ENCODE assay signal across 8 cellular contexts in the genomic region with DNA sequence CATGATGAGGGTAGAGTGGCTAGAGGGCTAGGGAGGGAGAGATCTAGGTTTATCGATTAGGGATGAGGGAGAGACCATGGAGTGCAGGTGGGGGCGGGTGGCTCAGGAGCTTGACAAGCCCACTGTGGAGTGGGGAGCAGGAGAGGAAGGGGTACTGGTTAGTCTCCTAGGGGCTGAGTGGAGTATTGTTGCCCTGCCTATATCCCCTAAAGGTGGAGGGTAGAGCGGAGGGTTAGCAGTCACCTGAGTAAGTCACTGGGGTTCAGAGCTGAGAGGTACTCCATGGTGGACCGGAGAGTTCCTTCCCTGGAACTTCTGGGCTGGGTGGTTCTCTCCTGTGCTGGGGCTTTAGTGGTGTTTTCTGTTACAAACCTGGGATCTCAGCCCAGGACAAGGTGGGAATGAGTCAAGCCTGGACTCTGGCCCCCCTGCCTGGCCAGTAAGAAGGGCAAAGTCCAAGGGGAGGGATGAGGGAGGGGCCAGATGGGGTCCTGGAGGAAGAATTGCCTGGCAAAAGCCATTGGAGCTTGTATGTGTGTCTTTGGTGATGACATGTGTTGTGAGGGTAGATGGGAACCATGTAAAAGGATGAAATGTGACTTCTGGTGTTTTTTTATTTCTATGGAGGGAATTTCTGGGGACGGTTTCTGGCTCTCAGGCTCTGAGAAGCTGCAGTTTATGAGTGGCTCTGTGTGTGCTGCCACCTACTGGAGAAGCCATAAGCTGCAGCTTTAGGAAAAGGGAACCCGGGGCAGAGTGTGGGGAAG. TPM values are rescaled to one million over a fixed set of nuclear protein-coding genes. Genes with fewer than 3 reads are reported as not detected.
DNase-seq lines count a peak whose midpoint lies in the region; ATAC-seq, FAIRE-seq and TF ChIP-seq lines count a peak whose summit lies in the region.

Gene CIDEB (minus strand): TSS at position 403 of the 767 bp plus-strand sequence. CDS start 119 bp downstream, at position 284.

- H3K4me1 ChIP-seq in A549, result peaks cover 16% of the 10 kb centered on the region

- peak; percentile 32 to 41; a peak in 3 of 5 replicates for TF ChIP-seq RAD21 in A549 (conservative IDR thresholded peaks at IDR 0.05 in 1 of 2, IDR thresholded peaks at IDR 0.05 in 1 of 2)

- TF ChIP-seq EP300 in A549 (IDR thresholded peaks at IDR 0.05), result no peak

- TF ChIP-seq POLR2A in A549 (IDR thresholded peaks at IDR 0.05; ENCODE audit: low read length), result no peak

- no peaks in the 10 kb centered on the region for H3K27me3 ChIP-seq in kidney epithelial cell (ENCODE audit: control insufficient read depth, insufficient read depth, low read length)

- POLR2A ChIA-PET in A549 (lab: Yijun Ruan, JAX), result interaction anchor here (0.6 to 3.4 kb wide), 8 partner anchors 8 to 193 kb away, joined by 3 to 23 read pairs (median 7); partner anchors contain the start of genes CBLN3, CHMP4A, DCAF11 and DHRS1

- peak; percentile 66 to 77 for DNase-seq in A549 (ENCODE audit: low read depth in 1 of 2, low spot score in 1 of 2)
- DNase-seq in NCI-H146 treated with DMSO at 0.1 percent for 48 hours (lab: John Stamatoyannopoulos, UW; ENCODE audit: unreplicated experiment), result peak; percentile 6
- peak in 34 of 61 donors; percentile 7 to 59 (median 21) for DNase-seq in caudate nucleus (lab: John Stamatoyannopoulos, UW)
- DNase-seq in kidney epithelial cell (ENCODE audit: low read depth), result no peak
- peak; percentile 70 for DNase-seq in stimulated activated CD4-positive, alpha-beta T cell treated with anti-CD3 and anti-CD28 coated beads, Interleukin-4, amount 100 ng/mL, for 24 hours

- no peaks in the 10 kb centered on the region for H3K36me3 ChIP-seq in kidney epithelial cell (ENCODE audit: control insufficient read depth, insufficient read depth, low read length)

- H3K4me3 ChIP-seq in A549 (no peak within 1 kb of the TSS), WI38 (ENCODE audit: low read depth, low read length) (no peak within 1 kb of the TSS), kidney epithelial cell (ENCODE audit: low read depth, low read length) (no peak within 1 kb of the TSS)

- TF ChIP-seq CTCF in A549 (IDR thresholded peaks at IDR 0.05) (peak; percentile 92), GM12873 (IDR thresholded peaks at IDR 0.05; ENCODE audit: insufficient read depth, low read depth, low read length, missing control alignments) (peak; percentile 94), WI38 (IDR thresholded peaks at IDR 0.05; ENCODE audit: low read depth, low read length) (peak; percentile 96), kidney epithelial cell (IDR thresholded peaks at IDR 0.05; ENCODE audit: insufficient read depth, low read length, poor library complexity, severe bottlenecking) (peak; percentile 96)

- WGBS in A549 (ENCODE audit: missing lambda C conversion rate), result 50% methylated on average over 6 of the region's 6 CpGs

- CTCF ChIA-PET in A549 (lab: Yijun Ruan, JAX), result interaction anchor here (1.1 to 46.6 kb wide), 25 partner anchors 10 to 778 kb away, joined by 3 to 1142 read pairs (median 4); partner anchors contain the start of genes ADCY4, CBLN3, DHRS1 and EMC9

- FAIRE-seq in A549 (lab: Jason Lieb, UNC), result peak; percentile 49

- no peaks in the 10 kb centered on the region for H3K9me3 ChIP-seq in A549

- ATAC-seq in A549 (peak; percentile 77 to 93), HG02798 (IDR thresholded peaks at IDR 0.05; ENCODE audit: poor library complexity, unreplicated experiment) (no peak)

- H3K27ac ChIP-seq in A549 (peak within 1 kb of the TSS; percentile 43 to 75; a peak in 4 of 6 replicates), caudate nucleus (ENCODE audit: low read depth, low read length) (no peak within 1 kb of the TSS)

- peak within 1 kb of the TSS; percentile 55 for H3K4me2 ChIP-seq in A549

TF ChIP-seq in A549, 52 proteins besides CTCF, POLR2A, EP300 and RAD21:
- TF ChIP-seq BHLHE40 (IDR thresholded peaks at IDR 0.05; ENCODE audit: low read depth, low read length) (no peak), FOSL2 (IDR thresholded peaks at IDR 0.05) (no peak), FOSL2 (CRISPR knock-in tag; IDR thresholded peaks at IDR 0.05) (peak; percentile 31; the same call in 1 of the 2 replicates), POLR2AphosphoS2 (conservative IDR thresholded peaks at IDR 0.05; ENCODE audit: low read length) (no peak), MAZ (IDR thresholded peaks at IDR 0.05; ENCODE audit: borderline replicate concordance, low read depth, low read length) (no peak), RARB (CRISPR knock-in tag; IDR thresholded peaks at IDR 0.05) (no peak), SMC3 (IDR thresholded peaks at IDR 0.05) (peak; percentile 53; the same call in 2 of the 3 replicates), CBX8 (IDR thresholded peaks at IDR 0.05) (no peak), FOXS1 (CRISPR knock-in tag; IDR thresholded peaks at IDR 0.05) (no peak)

RNA-seq across cellular contexts. Expression of gene CIDEB, which starts in this region (rescaled TPM):
- polyA plus RNA-seq in A549 (2011; rRNA removed) (0.31 and 0.32 TPM in 2 replicates), A549 (2017; fragmentation: RNase III; extraction: RNeasy Plus Mini Kit Qiagen cat#74134 plus additional on column Dnase treatment) (0.33 to 0.99 TPM (median 0.79 TPM) in 3 replicates)
- 0.13 and 0.14 TPM in 2 replicates for polyA plus RNA-seq in A549 (2012; cell fraction: cytosol; rRNA removed)
- 0.16 and 0.28 TPM in 2 replicates for polyA plus RNA-seq in A549 (2012; cell fraction: nucleus; rRNA removed)
- 0.39 and 0.79 TPM in 2 replicates for polyA minus RNA-seq in A549 (2011; rRNA and poly(A)+ RNA removed)
- 1.1 and 3.8 TPM in 2 replicates for total RNA-seq in kidney epithelial cell

Comparison
In these comparisons a context has a peak if more than half of its experiments do, and no peak if none do; other contexts are left out.
1. Peak in DNase-seq, ATAC-seq, H3K27ac ChIP-seq and H3K4me2 ChIP-seq in A549; RNA of the gene not detected or under 1 TPM.